ENCODE assay signal across 1 cellular context in the genomic region with DNA sequence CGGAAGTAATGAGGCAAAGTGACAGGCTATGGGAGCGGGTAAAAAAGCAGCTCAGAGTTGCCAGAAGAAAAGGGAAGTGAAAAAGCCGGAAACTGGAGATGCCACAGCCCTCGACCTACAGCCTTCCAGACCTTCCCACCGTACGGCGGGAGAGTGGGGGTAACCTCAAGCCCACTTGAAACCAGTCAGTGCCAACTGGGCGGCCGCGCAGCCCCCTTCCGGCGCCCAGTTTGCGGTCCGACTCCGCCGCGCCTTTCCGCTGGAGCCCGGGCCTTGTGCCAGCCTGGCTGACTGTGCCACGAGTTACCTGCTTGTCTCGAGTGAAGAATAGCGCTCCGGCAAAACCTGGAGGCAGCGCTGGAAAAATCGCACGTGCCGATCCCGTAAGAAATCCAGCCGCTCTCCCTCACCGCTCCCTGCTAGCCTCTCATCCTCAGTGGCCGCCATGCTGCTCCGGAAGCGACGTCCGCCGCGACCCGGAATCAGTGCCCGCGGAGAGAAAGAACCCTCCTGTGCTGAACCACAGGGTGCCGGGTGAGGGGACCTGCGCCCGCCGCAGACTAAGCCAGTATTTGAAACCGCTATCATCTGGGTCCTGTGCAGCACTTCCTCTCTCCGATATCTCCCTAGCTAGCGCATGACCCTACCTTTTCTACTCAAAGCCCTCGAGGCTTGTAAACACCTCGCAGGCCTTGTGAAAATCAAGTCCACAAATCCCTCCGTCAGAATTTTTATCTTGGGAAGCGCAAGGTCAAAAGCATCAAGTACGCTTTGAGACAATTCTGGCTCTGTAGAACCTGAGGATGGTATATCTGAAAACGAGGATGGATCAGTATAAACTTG.
TF ChIP-seq lines count a peak whose summit lies in the region.

A gene (minus strand): TSS at position 473 of the 843 bp plus-strand sequence. CDS start 26 bp downstream, at position 447.

TF ChIP-seq in K562, 482 proteins besides CTCF, POLR2A, EP300 and RAD21 (continued from another document and continues in another):
- TF ChIP-seq, protein P1, sequence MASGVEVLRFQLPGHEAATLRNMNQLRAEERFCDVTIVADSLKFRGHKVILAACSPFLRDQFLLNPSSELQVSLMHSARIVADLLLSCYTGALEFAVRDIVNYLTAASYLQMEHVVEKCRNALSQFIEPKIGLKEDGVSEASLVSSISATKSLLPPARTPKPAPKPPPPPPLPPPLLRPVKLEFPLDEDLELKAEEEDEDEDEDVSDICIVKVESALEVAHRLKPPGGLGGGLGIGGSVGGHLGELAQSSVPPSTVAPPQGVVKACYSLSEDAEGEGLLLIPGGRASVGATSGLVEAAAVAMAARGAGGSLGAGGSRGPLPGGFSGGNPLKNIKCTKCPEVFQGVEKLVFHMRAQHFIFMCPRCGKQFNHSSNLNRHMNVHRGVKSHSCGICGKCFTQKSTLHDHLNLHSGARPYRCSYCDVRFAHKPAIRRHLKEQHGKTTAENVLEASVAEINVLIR (CRISPR knock-in tag; IDR thresholded peaks at IDR 0.05): peak; percentile 72
- TF ChIP-seq, protein P2, sequence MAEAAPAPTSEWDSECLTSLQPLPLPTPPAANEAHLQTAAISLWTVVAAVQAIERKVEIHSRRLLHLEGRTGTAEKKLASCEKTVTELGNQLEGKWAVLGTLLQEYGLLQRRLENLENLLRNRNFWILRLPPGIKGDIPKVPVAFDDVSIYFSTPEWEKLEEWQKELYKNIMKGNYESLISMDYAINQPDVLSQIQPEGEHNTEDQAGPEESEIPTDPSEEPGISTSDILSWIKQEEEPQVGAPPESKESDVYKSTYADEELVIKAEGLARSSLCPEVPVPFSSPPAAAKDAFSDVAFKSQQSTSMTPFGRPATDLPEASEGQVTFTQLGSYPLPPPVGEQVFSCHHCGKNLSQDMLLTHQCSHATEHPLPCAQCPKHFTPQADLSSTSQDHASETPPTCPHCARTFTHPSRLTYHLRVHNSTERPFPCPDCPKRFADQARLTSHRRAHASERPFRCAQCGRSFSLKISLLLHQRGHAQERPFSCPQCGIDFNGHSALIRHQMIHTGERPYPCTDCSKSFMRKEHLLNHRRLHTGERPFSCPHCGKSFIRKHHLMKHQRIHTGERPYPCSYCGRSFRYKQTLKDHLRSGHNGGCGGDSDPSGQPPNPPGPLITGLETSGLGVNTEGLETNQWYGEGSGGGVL (CRISPR knock-in tag; IDR thresholded peaks at IDR 0.05): no peak
- TF ChIP-seq SIN3B (IDR thresholded peaks at IDR 0.05; ENCODE audit: low read depth): peak; percentile 85; the same call in 1 of the 2 replicates
- TF ChIP-seq, protein P3, sequence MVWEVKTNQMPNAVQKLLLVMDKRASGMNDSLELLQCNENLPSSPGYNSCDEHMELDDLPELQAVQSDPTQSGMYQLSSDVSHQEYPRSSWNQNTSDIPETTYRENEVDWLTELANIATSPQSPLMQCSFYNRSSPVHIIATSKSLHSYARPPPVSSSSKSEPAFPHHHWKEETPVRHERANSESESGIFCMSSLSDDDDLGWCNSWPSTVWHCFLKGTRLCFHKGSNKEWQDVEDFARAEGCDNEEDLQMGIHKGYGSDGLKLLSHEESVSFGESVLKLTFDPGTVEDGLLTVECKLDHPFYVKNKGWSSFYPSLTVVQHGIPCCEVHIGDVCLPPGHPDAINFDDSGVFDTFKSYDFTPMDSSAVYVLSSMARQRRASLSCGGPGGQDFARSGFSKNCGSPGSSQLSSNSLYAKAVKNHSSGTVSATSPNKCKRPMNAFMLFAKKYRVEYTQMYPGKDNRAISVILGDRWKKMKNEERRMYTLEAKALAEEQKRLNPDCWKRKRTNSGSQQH (CRISPR knock-in tag; IDR thresholded peaks at IDR 0.05): no peak
- TF ChIP-seq NFIC (IDR thresholded peaks at IDR 0.05): peak; percentile 47; the same call in 1 of the 2 replicates
- peak; percentile 28 for TF ChIP-seq MEIS2 (IDR thresholded peaks at IDR 0.05; ENCODE audit: partially characterized antibody)
- TF ChIP-seq CBFA2T3 (IDR thresholded peaks at IDR 0.05): no peak
- no peak for TF ChIP-seq ZNF41 (CRISPR knock-in tag; conservative IDR thresholded peaks at IDR 0.05)
- TF ChIP-seq, protein P4, sequence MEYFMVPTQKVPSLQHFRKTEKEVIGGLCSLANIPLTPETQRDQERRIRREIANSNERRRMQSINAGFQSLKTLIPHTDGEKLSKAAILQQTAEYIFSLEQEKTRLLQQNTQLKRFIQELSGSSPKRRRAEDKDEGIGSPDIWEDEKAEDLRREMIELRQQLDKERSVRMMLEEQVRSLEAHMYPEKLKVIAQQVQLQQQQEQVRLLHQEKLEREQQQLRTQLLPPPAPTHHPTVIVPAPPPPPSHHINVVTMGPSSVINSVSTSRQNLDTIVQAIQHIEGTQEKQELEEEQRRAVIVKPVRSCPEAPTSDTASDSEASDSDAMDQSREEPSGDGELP (CRISPR knock-in tag; IDR thresholded peaks at IDR 0.05; ENCODE audit: borderline replicate concordance): peak; percentile 71; the same call in 1 of the 2 replicates
- no peak for TF ChIP-seq RFX7 (CRISPR knock-in tag; IDR thresholded peaks at IDR 0.05)
- TF ChIP-seq, protein P5, sequence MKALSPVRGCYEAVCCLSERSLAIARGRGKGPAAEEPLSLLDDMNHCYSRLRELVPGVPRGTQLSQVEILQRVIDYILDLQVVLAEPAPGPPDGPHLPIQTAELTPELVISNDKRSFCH (CRISPR knock-in tag; IDR thresholded peaks at IDR 0.05): no peak
- TF ChIP-seq, protein P5 (tag; IDR thresholded peaks at IDR 0.05): 0 out of 2 replicates have a peak, but pooled peaks have one; percentile 70
- peak; percentile 92 for TF ChIP-seq GTF2E2 (tag; IDR thresholded peaks at IDR 0.05)
- TF ChIP-seq CBX3 (IDR thresholded peaks at IDR 0.05; ENCODE audit: borderline replicate concordance in 1 of 2, low read length in 2 of 2): peak in 1 of 2 experiments; percentile 57; a peak in 1 of 3 replicates
- TF ChIP-seq MEF2A (IDR thresholded peaks at IDR 0.05; ENCODE audit: control insufficient read depth, low read depth, low read length): no peak
- TF ChIP-seq, protein P6, sequence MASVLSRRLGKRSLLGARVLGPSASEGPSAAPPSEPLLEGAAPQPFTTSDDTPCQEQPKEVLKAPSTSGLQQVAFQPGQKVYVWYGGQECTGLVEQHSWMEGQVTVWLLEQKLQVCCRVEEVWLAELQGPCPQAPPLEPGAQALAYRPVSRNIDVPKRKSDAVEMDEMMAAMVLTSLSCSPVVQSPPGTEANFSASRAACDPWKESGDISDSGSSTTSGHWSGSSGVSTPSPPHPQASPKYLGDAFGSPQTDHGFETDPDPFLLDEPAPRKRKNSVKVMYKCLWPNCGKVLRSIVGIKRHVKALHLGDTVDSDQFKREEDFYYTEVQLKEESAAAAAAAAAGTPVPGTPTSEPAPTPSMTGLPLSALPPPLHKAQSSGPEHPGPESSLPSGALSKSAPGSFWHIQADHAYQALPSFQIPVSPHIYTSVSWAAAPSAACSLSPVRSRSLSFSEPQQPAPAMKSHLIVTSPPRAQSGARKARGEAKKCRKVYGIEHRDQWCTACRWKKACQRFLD (CRISPR knock-in tag; IDR thresholded peaks at IDR 0.05): peak; percentile 79
- TF ChIP-seq, protein P7, sequence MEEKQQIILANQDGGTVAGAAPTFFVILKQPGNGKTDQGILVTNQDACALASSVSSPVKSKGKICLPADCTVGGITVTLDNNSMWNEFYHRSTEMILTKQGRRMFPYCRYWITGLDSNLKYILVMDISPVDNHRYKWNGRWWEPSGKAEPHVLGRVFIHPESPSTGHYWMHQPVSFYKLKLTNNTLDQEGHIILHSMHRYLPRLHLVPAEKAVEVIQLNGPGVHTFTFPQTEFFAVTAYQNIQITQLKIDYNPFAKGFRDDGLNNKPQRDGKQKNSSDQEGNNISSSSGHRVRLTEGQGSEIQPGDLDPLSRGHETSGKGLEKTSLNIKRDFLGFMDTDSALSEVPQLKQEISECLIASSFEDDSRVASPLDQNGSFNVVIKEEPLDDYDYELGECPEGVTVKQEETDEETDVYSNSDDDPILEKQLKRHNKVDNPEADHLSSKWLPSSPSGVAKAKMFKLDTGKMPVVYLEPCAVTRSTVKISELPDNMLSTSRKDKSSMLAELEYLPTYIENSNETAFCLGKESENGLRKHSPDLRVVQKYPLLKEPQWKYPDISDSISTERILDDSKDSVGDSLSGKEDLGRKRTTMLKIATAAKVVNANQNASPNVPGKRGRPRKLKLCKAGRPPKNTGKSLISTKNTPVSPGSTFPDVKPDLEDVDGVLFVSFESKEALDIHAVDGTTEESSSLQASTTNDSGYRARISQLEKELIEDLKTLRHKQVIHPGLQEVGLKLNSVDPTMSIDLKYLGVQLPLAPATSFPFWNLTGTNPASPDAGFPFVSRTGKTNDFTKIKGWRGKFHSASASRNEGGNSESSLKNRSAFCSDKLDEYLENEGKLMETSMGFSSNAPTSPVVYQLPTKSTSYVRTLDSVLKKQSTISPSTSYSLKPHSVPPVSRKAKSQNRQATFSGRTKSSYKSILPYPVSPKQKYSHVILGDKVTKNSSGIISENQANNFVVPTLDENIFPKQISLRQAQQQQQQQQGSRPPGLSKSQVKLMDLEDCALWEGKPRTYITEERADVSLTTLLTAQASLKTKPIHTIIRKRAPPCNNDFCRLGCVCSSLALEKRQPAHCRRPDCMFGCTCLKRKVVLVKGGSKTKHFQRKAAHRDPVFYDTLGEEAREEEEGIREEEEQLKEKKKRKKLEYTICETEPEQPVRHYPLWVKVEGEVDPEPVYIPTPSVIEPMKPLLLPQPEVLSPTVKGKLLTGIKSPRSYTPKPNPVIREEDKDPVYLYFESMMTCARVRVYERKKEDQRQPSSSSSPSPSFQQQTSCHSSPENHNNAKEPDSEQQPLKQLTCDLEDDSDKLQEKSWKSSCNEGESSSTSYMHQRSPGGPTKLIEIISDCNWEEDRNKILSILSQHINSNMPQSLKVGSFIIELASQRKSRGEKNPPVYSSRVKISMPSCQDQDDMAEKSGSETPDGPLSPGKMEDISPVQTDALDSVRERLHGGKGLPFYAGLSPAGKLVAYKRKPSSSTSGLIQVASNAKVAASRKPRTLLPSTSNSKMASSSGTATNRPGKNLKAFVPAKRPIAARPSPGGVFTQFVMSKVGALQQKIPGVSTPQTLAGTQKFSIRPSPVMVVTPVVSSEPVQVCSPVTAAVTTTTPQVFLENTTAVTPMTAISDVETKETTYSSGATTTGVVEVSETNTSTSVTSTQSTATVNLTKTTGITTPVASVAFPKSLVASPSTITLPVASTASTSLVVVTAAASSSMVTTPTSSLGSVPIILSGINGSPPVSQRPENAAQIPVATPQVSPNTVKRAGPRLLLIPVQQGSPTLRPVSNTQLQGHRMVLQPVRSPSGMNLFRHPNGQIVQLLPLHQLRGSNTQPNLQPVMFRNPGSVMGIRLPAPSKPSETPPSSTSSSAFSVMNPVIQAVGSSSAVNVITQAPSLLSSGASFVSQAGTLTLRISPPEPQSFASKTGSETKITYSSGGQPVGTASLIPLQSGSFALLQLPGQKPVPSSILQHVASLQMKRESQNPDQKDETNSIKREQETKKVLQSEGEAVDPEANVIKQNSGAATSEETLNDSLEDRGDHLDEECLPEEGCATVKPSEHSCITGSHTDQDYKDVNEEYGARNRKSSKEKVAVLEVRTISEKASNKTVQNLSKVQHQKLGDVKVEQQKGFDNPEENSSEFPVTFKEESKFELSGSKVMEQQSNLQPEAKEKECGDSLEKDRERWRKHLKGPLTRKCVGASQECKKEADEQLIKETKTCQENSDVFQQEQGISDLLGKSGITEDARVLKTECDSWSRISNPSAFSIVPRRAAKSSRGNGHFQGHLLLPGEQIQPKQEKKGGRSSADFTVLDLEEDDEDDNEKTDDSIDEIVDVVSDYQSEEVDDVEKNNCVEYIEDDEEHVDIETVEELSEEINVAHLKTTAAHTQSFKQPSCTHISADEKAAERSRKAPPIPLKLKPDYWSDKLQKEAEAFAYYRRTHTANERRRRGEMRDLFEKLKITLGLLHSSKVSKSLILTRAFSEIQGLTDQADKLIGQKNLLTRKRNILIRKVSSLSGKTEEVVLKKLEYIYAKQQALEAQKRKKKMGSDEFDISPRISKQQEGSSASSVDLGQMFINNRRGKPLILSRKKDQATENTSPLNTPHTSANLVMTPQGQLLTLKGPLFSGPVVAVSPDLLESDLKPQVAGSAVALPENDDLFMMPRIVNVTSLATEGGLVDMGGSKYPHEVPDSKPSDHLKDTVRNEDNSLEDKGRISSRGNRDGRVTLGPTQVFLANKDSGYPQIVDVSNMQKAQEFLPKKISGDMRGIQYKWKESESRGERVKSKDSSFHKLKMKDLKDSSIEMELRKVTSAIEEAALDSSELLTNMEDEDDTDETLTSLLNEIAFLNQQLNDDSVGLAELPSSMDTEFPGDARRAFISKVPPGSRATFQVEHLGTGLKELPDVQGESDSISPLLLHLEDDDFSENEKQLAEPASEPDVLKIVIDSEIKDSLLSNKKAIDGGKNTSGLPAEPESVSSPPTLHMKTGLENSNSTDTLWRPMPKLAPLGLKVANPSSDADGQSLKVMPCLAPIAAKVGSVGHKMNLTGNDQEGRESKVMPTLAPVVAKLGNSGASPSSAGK (IDR thresholded peaks at IDR 0.05): peak; percentile 80
- TF ChIP-seq, protein P8, sequence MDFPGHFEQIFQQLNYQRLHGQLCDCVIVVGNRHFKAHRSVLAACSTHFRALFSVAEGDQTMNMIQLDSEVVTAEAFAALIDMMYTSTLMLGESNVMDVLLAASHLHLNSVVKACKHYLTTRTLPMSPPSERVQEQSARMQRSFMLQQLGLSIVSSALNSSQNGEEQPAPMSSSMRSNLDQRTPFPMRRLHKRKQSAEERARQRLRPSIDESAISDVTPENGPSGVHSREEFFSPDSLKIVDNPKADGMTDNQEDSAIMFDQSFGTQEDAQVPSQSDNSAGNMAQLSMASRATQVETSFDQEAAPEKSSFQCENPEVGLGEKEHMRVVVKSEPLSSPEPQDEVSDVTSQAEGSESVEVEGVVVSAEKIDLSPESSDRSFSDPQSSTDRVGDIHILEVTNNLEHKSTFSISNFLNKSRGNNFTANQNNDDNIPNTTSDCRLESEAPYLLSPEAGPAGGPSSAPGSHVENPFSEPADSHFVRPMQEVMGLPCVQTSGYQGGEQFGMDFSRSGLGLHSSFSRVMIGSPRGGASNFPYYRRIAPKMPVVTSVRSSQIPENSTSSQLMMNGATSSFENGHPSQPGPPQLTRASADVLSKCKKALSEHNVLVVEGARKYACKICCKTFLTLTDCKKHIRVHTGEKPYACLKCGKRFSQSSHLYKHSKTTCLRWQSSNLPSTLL (IDR thresholded peaks at IDR 0.05): no peak
- TF ChIP-seq KAT8 (IDR thresholded peaks at IDR 0.05; ENCODE audit: low read depth): no peak
- TF ChIP-seq ZNF766 (CRISPR knock-in tag; conservative IDR thresholded peaks at IDR 0.05): peak; percentile 86
- TF ChIP-seq NCOA1 (IDR thresholded peaks at IDR 0.05; ENCODE audit: low read depth): peak; percentile 75; the same call in 1 of the 2 replicates
- TF ChIP-seq, protein P9, sequence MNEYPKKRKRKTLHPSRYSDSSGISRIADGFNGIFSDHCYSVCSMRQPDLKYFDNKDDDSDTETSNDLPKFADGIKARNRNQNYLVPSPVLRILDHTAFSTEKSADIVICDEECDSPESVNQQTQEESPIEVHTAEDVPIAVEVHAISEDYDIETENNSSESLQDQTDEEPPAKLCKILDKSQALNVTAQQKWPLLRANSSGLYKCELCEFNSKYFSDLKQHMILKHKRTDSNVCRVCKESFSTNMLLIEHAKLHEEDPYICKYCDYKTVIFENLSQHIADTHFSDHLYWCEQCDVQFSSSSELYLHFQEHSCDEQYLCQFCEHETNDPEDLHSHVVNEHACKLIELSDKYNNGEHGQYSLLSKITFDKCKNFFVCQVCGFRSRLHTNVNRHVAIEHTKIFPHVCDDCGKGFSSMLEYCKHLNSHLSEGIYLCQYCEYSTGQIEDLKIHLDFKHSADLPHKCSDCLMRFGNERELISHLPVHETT (CRISPR knock-in tag; conservative IDR thresholded peaks at IDR 0.05 in 1 of 2, IDR thresholded peaks at IDR 0.05 in 1 of 2): peak in 1 of 2 experiments; percentile 73; a peak in 2 of 4 replicates
- TF ChIP-seq POLR2AphosphoS5 (IDR thresholded peaks at IDR 0.05; ENCODE audit: control insufficient read depth, insufficient read depth, low read depth, low read length): peak; percentile 68; the same call in 1 of the 2 replicates
- peak; percentile 99 for TF ChIP-seq SPI1 (IDR thresholded peaks at IDR 0.05; ENCODE audit: borderline replicate concordance, low read depth, low read length)
- no peak for TF ChIP-seq ZNF232 (CRISPR knock-in tag; IDR thresholded peaks at IDR 0.05)
- 0 out of 2 replicates have a peak, but pooled peaks have one; percentile 27 for TF ChIP-seq CBFB (CRISPR knock-in tag; IDR thresholded peaks at IDR 0.05)
